In genomic region chr5:1542755-1543154, GRCh38 we compare ENCODE assay signal across 11 cellular contexts. TPM values are rescaled to one million over a fixed set of nuclear protein-coding genes. Genes with fewer than 3 reads are reported as not detected.
DNase-seq lines count a peak whose midpoint lies in the region; ATAC-seq and TF ChIP-seq lines count a peak whose summit lies in the region.
"Had no signal": no experiment of that assay in that cellular context is flagged by ENCODE, and none has a peak within 500 bp of the region (broad histone marks: within the 10 kb centered on the region; RNA-seq: fewer than 3 reads in every experiment).

No MANE protein-coding gene starts in this region.

- DNase-seq in HT-29 (ENCODE audit: low spot score): peak; percentile 57
- peak; percentile 33 to 83 for DNase-seq in ascending aorta (ENCODE audit: low spot score in 2 of 2)
- no peak for DNase-seq in left ventricle myocardium superior
- peak; percentile 60 for DNase-seq in stromal cell of bone marrow (ENCODE audit: low read depth)
- no peak for DNase-seq in stimulated activated CD4-positive, alpha-beta T cell treated with anti-CD3 and anti-CD28 coated beads, Interleukin-12 subunit alpha, Interleukin-12 subunit beta, amount 100 ng/mL, for 4 hours
- DNase-seq in central memory CD4-positive, alpha-beta T cell: no peak
- DNase-seq: KG1, nephron progenitor cell had no signal

- H3K4me1 ChIP-seq in ascending aorta: peaks cover 8 to 10% of the 10 kb centered on the region in 2 donors
- H3K4me1 ChIP-seq: SJSA1 had no signal

- ATAC-seq in left ventricle myocardium superior (peak; percentile 72), GM21619 (IDR thresholded peaks at IDR 0.05; ENCODE audit: unreplicated experiment) (no peak), HG02938 (IDR thresholded peaks at IDR 0.05; ENCODE audit: unreplicated experiment) (no peak)

- no peaks in the 10 kb centered on the region for H3K27me3 ChIP-seq in ascending aorta

- no peaks in the 10 kb centered on the region for H3K9me3 ChIP-seq in ascending aorta
- H3K9me3 ChIP-seq: SJSA1 had no signal

- intact Hi-C loops in ascending aorta (cut with DNase I) (loop anchor here (2.0 kb wide), 1 partner anchor 20 kb away; the partner anchor contains the start of gene LPCAT1), left ventricle myocardium superior (cut with micrococcal nuclease) (no loop called here)

- no peak for TF ChIP-seq CTCF in ascending aorta (IDR thresholded peaks at IDR 0.05)

- H3K4me3 ChIP-seq in ascending aorta: no peak overlapping the region
- H3K4me3 ChIP-seq: SJSA1 had no signal

- no peaks in the 10 kb centered on the region for H3K36me3 ChIP-seq in ascending aorta
- H3K36me3 ChIP-seq: SJSA1 had no signal

- peak overlapping the region; percentile 73 to 76 for H3K27ac ChIP-seq in ascending aorta
- H3K27ac ChIP-seq: SJSA1 had no signal

RNA-seq across cellular contexts. Expression of gene LPCAT1, which starts 19.0 kb away (rescaled TPM):
- total RNA-seq in HT-29 (2014; rRNA removed; shearing (Covaris generic)): 48.9 and 49.1 TPM in 2 replicates
- total RNA-seq in ascending aorta (86.2 TPM), left ventricle myocardium superior (13.4 TPM)

Comparison
In these comparisons a context has a peak if more than half of its experiments do, and no peak if none do; other contexts are left out.
1. DNase-seq: peak in HT-29 (single experiment), ascending aorta (2 of 2) and stromal cell of bone marrow (single experiment); none in left ventricle myocardium superior (single experiment), stimulated activated CD4-positive, alpha-beta T cell treated with anti-CD3 and anti-CD28 coated beads, Interleukin-12 subunit alpha, Interleukin-12 subunit beta, amount 100 ng/mL, for 4 hours (single experiment) and central memory CD4-positive, alpha-beta T cell (single experiment).